11 cellular contexts compared by ENCODE assay signal in the genomic region with DNA sequence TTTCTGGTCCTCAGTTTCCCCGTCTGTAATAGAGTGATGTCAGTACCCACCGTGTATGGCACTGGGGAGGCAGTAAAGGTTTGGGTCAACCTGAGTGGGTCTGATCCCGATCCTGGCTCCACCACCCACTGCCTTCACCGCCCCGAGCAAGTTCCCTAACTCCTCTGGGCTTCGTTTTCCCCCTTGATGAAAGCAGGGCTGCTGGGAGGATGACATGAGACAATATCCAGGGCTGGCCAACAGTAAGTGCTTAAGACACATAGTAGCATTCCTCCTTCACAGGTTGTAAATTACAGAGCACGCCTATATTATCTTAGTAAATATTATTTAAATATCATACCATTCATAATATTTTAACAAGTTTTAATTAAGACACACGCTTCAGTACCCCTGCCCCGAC. TPM values are rescaled to one million over a fixed set of nuclear protein-coding genes. Genes with fewer than 3 reads are reported as not detected.
DNase-seq lines count a peak whose midpoint lies in the region; ATAC-seq and TF ChIP-seq lines count a peak whose summit lies in the region.
"Had no signal": no experiment of that assay in that cellular context is flagged by ENCODE, and none has a peak within 500 bp of the region (broad histone marks: within the 10 kb centered on the region; RNA-seq: fewer than 3 reads in every experiment).

No MANE protein-coding gene starts in this region.

- peak overlapping the region; percentile 88 for H3K4me2 ChIP-seq in GM23338
- H3K4me2 ChIP-seq in skeletal muscle satellite cell (ENCODE audit: low read length): peak overlapping the region; percentile 93

- peak; percentile 20 for ATAC-seq in GM23338
- ATAC-seq in activated CD4-positive, CD25-positive, alpha-beta regulatory T cell treated with anti-CD3 and anti-CD28 coated beads, Interleukin-2, amount 50 U/mL, for 24 hours: no peak
- ATAC-seq in GM18870 (IDR thresholded peaks at IDR 0.05; ENCODE audit: unreplicated experiment): no peak

- peaks cover 29% of the 10 kb centered on the region for H3K27me3 Mint-ChIP-seq in GM23338 (ENCODE audit: insufficient read depth, low read depth, poor library complexity)
- peaks cover 2% of the 10 kb centered on the region for H3K27me3 Mint-ChIP-seq in activated CD4-positive, alpha-beta memory T cell treated with anti-CD3 and anti-CD28 coated beads for 36 hours

- TF ChIP-seq CTCF in GM23338 (conservative IDR thresholded peaks at IDR 0.05; ENCODE audit: low read depth in 2 of 2): no peak
- no peak for TF ChIP-seq CTCF in foreskin fibroblast (IDR thresholded peaks at IDR 0.05; ENCODE audit: low read depth, low read length)

- H3K36me3 Mint-ChIP-seq in GM23338 (ENCODE audit: low read depth): no peaks in the 10 kb centered on the region
- H3K36me3 Mint-ChIP-seq in activated CD4-positive, alpha-beta memory T cell treated with anti-CD3 and anti-CD28 coated beads for 36 hours: no peaks in the 10 kb centered on the region
- H3K36me3 Mint-ChIP-seq: brain had no signal

- no peaks in the 10 kb centered on the region for H3K36me3 ChIP-seq in GM23338 (ENCODE audit: insufficient read depth)
- no peaks in the 10 kb centered on the region for H3K36me3 ChIP-seq in skeletal muscle satellite cell (ENCODE audit: insufficient read depth, low read length)

- no peak overlapping the region for H3K27ac ChIP-seq in GM23338 (ENCODE audit: low read depth)

- H3K4me1 ChIP-seq in GM23338 (ENCODE audit: insufficient read depth) (peaks cover 6% of the 10 kb centered on the region; the same call in 1 of the 2 replicates), skeletal muscle satellite cell (ENCODE audit: control insufficient read depth, insufficient read depth, low read length) (peaks cover 22% of the 10 kb centered on the region)

- no peak overlapping the region for H3K27ac Mint-ChIP-seq in GM23338
- no peak overlapping the region for H3K27ac Mint-ChIP-seq in activated CD4-positive, alpha-beta memory T cell treated with anti-CD3 and anti-CD28 coated beads for 36 hours
- H3K27ac Mint-ChIP-seq: brain; stimulated activated naive CD8-positive, alpha-beta T cell treated with anti-CD3 and anti-CD28 coated beads, Interleukin-15, Interleukin-2, amounts not matched to agents 100 ng/mL and 50 ng/mL, for 24 hours had no signal

- no peaks in the 10 kb centered on the region for H3K9me3 Mint-ChIP-seq in GM23338
- H3K9me3 Mint-ChIP-seq in activated CD4-positive, alpha-beta memory T cell treated with anti-CD3 and anti-CD28 coated beads for 36 hours: no peaks in the 10 kb centered on the region
- H3K9me3 Mint-ChIP-seq: stimulated activated naive CD8-positive, alpha-beta T cell treated with anti-CD3 and anti-CD28 coated beads, Interleukin-15, Interleukin-2, amounts not matched to agents 100 ng/mL and 50 ng/mL, for 24 hours had no signal

- H3K4me3 ChIP-seq in GM23338 (peak overlapping the region; percentile 73), foreskin fibroblast (ENCODE audit: low read depth in 1 of 2, low read length in 2 of 2) (peak overlapping the region; percentile 42 to 53), skeletal muscle satellite cell (ENCODE audit: low read length) (peak overlapping the region; percentile 75)

- H3F3A ChIP-seq in GM23338 (replicated peaks; ENCODE audit: low read depth): no peaks in the 10 kb centered on the region

- POLR2A ChIA-PET in activated CD4-positive, alpha-beta memory T cell treated with anti-CD3 and anti-CD28 coated beads for 36 hours (lab: Charles Lee): interaction anchor here (0.6 kb wide), 1 partner anchor 656 kb away, joined by 3 read pairs; no protein-coding TSS in a partner anchor

- no peaks in the 10 kb centered on the region for H4K20me1 ChIP-seq in GM23338 (replicated peaks; ENCODE audit: insufficient read depth)

- H3K4me3 Mint-ChIP-seq in GM23338: peak overlapping the region; percentile 74
- peak overlapping the region; percentile 53 for H3K4me3 Mint-ChIP-seq in activated CD4-positive, alpha-beta memory T cell treated with anti-CD3 and anti-CD28 coated beads for 36 hours

- H3K79me2 ChIP-seq in GM23338 (replicated peaks; ENCODE audit: insufficient read depth): no peaks in the 10 kb centered on the region

- peaks cover 16% of the 10 kb centered on the region for H3K4me1 Mint-ChIP-seq in GM23338
- peaks cover 14% of the 10 kb centered on the region for H3K4me1 Mint-ChIP-seq in activated CD4-positive, alpha-beta memory T cell treated with anti-CD3 and anti-CD28 coated beads for 36 hours (ENCODE audit: low read depth)
- H3K4me1 Mint-ChIP-seq: brain had no signal

- H3K9ac ChIP-seq in skeletal muscle satellite cell (ENCODE audit: low read depth, low read length): peak overlapping the region; percentile 51

- peak overlapping the region; percentile 99; the same call in 1 of the 2 replicates for H2AFZ ChIP-seq in GM23338

- intact Hi-C loops in activated CD4-positive, alpha-beta memory T cell treated with anti-CD3 and anti-CD28 coated beads for 36 hours (cut with micrococcal nuclease): no loop called here

- peaks cover 37% of the 10 kb centered on the region for H3K27me3 ChIP-seq in GM23338 (ENCODE audit: insufficient read depth)
- no peaks in the 10 kb centered on the region for H3K27me3 ChIP-seq in skeletal muscle satellite cell (ENCODE audit: control insufficient read depth, insufficient read depth, low read length)

- no peaks in the 10 kb centered on the region for H3K9me2 ChIP-seq in GM23338 (ENCODE audit: insufficient read depth)

- no peaks in the 10 kb centered on the region for H3K9me3 ChIP-seq in skeletal muscle satellite cell (replicated peaks; ENCODE audit: low read length)

- CTCF ChIA-PET in activated CD4-positive, alpha-beta memory T cell treated with anti-CD3 and anti-CD28 coated beads for 36 hours (lab: Charles Lee): interaction anchor here (0.7 to 2.1 kb wide), 6 partner anchors 9 to 52 kb away, joined by 3 to 10 read pairs (median 4); partner anchors contain the start of gene ATP6V1D

- no peak for DNase-seq in GM23338 (ENCODE audit: low spot score)
- no peak for DNase-seq in activated CD4-positive, alpha-beta memory T cell treated with anti-CD3 and anti-CD28 coated beads for 36 hours
- DNase-seq in foreskin fibroblast: no peak
- DNase-seq in HuH-7.5 (ENCODE audit: low spot score): no peak
- DNase-seq in NCI-H82 (lab: John Stamatoyannopoulos, UW): no peak

TF ChIP-seq in GM23338, 12 proteins besides CTCF, POLR2A, EP300 and RAD21 (continues in another document):
- no peak for TF ChIP-seq EZH2 (IDR thresholded peaks at IDR 0.05; ENCODE audit: low read depth, unreplicated experiment)
- no peak for TF ChIP-seq EZH2phosphoT487 (IDR thresholded peaks at IDR 0.05; ENCODE audit: unreplicated experiment)
- TF ChIP-seq CREB1 (CRISPR knock-in tag; IDR thresholded peaks at IDR 0.05; ENCODE audit: low read depth): no peak
- TF ChIP-seq ZNF331 (CRISPR knock-in tag; IDR thresholded peaks at IDR 0.05; ENCODE audit: low read depth): no peak
- TF ChIP-seq, protein P1, sequence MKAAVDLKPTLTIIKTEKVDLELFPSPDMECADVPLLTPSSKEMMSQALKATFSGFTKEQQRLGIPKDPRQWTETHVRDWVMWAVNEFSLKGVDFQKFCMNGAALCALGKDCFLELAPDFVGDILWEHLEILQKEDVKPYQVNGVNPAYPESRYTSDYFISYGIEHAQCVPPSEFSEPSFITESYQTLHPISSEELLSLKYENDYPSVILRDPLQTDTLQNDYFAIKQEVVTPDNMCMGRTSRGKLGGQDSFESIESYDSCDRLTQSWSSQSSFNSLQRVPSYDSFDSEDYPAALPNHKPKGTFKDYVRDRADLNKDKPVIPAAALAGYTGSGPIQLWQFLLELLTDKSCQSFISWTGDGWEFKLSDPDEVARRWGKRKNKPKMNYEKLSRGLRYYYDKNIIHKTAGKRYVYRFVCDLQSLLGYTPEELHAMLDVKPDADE (IDR thresholded peaks at IDR 0.05): no peak
- no peak for TF ChIP-seq STAT1 (IDR thresholded peaks at IDR 0.05; ENCODE audit: unreplicated experiment)
- TF ChIP-seq, protein P2, sequence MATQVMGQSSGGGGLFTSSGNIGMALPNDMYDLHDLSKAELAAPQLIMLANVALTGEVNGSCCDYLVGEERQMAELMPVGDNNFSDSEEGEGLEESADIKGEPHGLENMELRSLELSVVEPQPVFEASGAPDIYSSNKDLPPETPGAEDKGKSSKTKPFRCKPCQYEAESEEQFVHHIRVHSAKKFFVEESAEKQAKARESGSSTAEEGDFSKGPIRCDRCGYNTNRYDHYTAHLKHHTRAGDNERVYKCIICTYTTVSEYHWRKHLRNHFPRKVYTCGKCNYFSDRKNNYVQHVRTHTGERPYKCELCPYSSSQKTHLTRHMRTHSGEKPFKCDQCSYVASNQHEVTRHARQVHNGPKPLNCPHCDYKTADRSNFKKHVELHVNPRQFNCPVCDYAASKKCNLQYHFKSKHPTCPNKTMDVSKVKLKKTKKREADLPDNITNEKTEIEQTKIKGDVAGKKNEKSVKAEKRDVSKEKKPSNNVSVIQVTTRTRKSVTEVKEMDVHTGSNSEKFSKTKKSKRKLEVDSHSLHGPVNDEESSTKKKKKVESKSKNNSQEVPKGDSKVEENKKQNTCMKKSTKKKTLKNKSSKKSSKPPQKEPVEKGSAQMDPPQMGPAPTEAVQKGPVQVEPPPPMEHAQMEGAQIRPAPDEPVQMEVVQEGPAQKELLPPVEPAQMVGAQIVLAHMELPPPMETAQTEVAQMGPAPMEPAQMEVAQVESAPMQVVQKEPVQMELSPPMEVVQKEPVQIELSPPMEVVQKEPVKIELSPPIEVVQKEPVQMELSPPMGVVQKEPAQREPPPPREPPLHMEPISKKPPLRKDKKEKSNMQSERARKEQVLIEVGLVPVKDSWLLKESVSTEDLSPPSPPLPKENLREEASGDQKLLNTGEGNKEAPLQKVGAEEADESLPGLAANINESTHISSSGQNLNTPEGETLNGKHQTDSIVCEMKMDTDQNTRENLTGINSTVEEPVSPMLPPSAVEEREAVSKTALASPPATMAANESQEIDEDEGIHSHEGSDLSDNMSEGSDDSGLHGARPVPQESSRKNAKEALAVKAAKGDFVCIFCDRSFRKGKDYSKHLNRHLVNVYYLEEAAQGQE (IDR thresholded peaks at IDR 0.05; ENCODE audit: unreplicated experiment): no peak

RNA-seq across cellular contexts. Expression of gene PLEK2, which starts 0.6 kb away (rescaled TPM):
- total RNA-seq in GM23338 (2014; rRNA removed; shearing (Covaris generic)): 1.0 TPM in 1 of 2 replicates, not detected in the other
- 0.61 and 2.2 TPM in 2 replicates for polyA plus RNA-seq in GM23338 (2016; fragmentation: Nextera tagmentation; extraction: Ambion mirVana)
- total RNA-seq in activated CD4-positive, alpha-beta memory T cell treated with anti-CD3 and anti-CD28 coated beads for 36 hours: 1 to 10 TPM; 2.6 to 4.1 TPM
- 7.0 and 8.6 TPM in 2 replicates for total RNA-seq in skeletal muscle satellite cell (2012; rRNA removed)
- total RNA-seq: M059J had no signal

RNA-seq across cellular contexts. Expression of gene EIF2S1, which starts 51.2 kb away (rescaled TPM):
- total RNA-seq in GM23338 (2014; rRNA removed; shearing (Covaris generic)): 123 and 170 TPM in 2 replicates
- polyA plus RNA-seq in GM23338 (2016; fragmentation: Nextera tagmentation; extraction: Ambion mirVana): 63.7 and 121 TPM in 2 replicates
- 100 to 1,000 TPM; 238 to 240 TPM for total RNA-seq in activated CD4-positive, alpha-beta memory T cell treated with anti-CD3 and anti-CD28 coated beads for 36 hours
- 259 and 294 TPM in 2 replicates for total RNA-seq in skeletal muscle satellite cell (2012; rRNA removed)

RNA-seq across cellular contexts. Expression of gene ATP6V1D, which starts 51.8 kb away (rescaled TPM):
- total RNA-seq in GM23338 (2014; rRNA removed; shearing (Covaris generic)): 61.5 and 74.2 TPM in 2 replicates
- 87.8 and 105 TPM in 2 replicates for polyA plus RNA-seq in GM23338 (2016; fragmentation: Nextera tagmentation; extraction: Ambion mirVana)
- 10 to 100 TPM; 28.3 to 31.7 TPM for total RNA-seq in activated CD4-positive, alpha-beta memory T cell treated with anti-CD3 and anti-CD28 coated beads for 36 hours
- 126 and 139 TPM in 2 replicates for total RNA-seq in skeletal muscle satellite cell (2012; rRNA removed)
